Comparison of ENCODE assay signal across 26 cellular contexts in genomic region chr15:39145854-39146253, GRCh38.
DNase-seq lines count a peak whose midpoint lies in the region; ATAC-seq, FAIRE-seq and TF ChIP-seq lines count a peak whose summit lies in the region.
"Had no signal": no experiment of that assay in that cellular context is flagged by ENCODE, and none has a peak within 500 bp of the region (broad histone marks: within the 10 kb centered on the region; RNA-seq: fewer than 3 reads in every experiment).

No MANE protein-coding gene starts in this region.

- H3K27ac ChIP-seq in PC-3 (ENCODE audit: low read length) (no peak overlapping the region; the same call in 1 of the 2 replicates), endothelial cell of umbilical vein (ENCODE audit: insufficient read depth, low read depth, low read length) (no peak overlapping the region), OCI-LY7 (ENCODE audit: low read depth, low read length, poor library complexity, severe bottlenecking) (no peak overlapping the region)
- H3K27ac ChIP-seq: coronary artery, gastrocnemius medialis, spleen, tibial artery had no signal

- peaks cover 44% of the 10 kb centered on the region for H3K4me1 Mint-ChIP-seq in osteocyte (ENCODE audit: unreplicated experiment)
- no peaks in the 10 kb centered on the region for H3K4me1 Mint-ChIP-seq in natural killer cell

- H3K36me3 ChIP-seq in PC-3 (ENCODE audit: low read depth, low read length) (no peaks in the 10 kb centered on the region), endothelial cell of umbilical vein (ENCODE audit: control insufficient read depth in 2 of 2, extremely low read depth in 1 of 2, insufficient read depth in 2 of 2, low read length in 2 of 2) (no peaks in the 10 kb centered on the region), OCI-LY7 (ENCODE audit: insufficient read depth, low read length) (no peaks in the 10 kb centered on the region)
- H3K36me3 ChIP-seq: gastrocnemius medialis, MG63, spleen, tibial artery had no signal

- H3K4me2 ChIP-seq in PC-3 (ENCODE audit: low read length): peak overlapping the region; percentile 73
- H3K4me2 ChIP-seq in endothelial cell of umbilical vein (ENCODE audit: insufficient read depth, low read length): peak overlapping the region; percentile 68
- no peak overlapping the region for H3K4me2 ChIP-seq in OCI-LY7 (ENCODE audit: low read length)

- ATAC-seq in PC-3: peak; percentile 88
- no peak for ATAC-seq in GM21619 (IDR thresholded peaks at IDR 0.05; ENCODE audit: unreplicated experiment)
- no peak for ATAC-seq in natural killer cell
- ATAC-seq: activated CD8-positive, alpha-beta T cell treated with anti-CD3 and anti-CD28 coated beads for 36 hours; gastrocnemius medialis; Right ventricle myocardium inferior had no signal

- BruUV-seq in PC-3 (replicated peaks; lab: Mats Ljungman, UMichigan) (no TSS peak), endothelial cell of umbilical vein (replicated peaks; lab: Mats Ljungman, UMichigan) (no TSS peak), OCI-LY7 (replicated peaks; lab: Mats Ljungman, UMichigan) (no TSS peak)

- H3K4me1 ChIP-seq in PC-3 (ENCODE audit: insufficient read depth, low read length) (peaks cover 24% of the 10 kb centered on the region), endothelial cell of umbilical vein (ENCODE audit: control insufficient read depth, extremely low read depth, insufficient read depth, low read length) (peaks cover 22% of the 10 kb centered on the region), OCI-LY7 (ENCODE audit: insufficient read depth, low read length, poor library complexity, severe bottlenecking) (no peaks in the 10 kb centered on the region)
- H3K4me1 ChIP-seq: spleen had no signal

- H3K36me3 Mint-ChIP-seq in osteocyte (ENCODE audit: unreplicated experiment): peaks cover 2% of the 10 kb centered on the region
- no peaks in the 10 kb centered on the region for H3K36me3 Mint-ChIP-seq in natural killer cell

- DNase-seq in H54 (ENCODE audit: insufficient read length, low spot score) (no peak), PC-3 (peak; percentile 73), endothelial cell of umbilical vein (ENCODE audit: low read depth, low spot score) (peak; percentile 43), osteocyte (ENCODE audit: extremely low spot score, unreplicated experiment) (no peak), OCI-LY7 (ENCODE audit: low spot score) (no peak), natural killer cell (no peak)
- DNase-seq: activated CD8-positive, alpha-beta T cell treated with anti-CD3 and anti-CD28 coated beads for 36 hours; activated effector memory CD4-positive, alpha-beta T cell treated with anti-CD3 and anti-CD28 coated beads, Interleukin-2, amount 50 U/mL, for 16 hours; activated T-cell treated with anti-CD3 and anti-CD28 coated beads for 4 hours; DND-41; gastrocnemius medialis; kidney; MG63; NCI-H146; NCI-H2171; NCI-H526; spleen; stimulated activated CD4-positive, alpha-beta T cell treated with anti-CD3 and anti-CD28 coated beads, Interleukin-4, amount 100 ng/mL, for 1 hour; stimulated activated naive CD4-positive, alpha-beta T cell; SW 1271; tibial artery had no signal

- H3K4me3 ChIP-seq in PC-3 (ENCODE audit: low read length) (no peak overlapping the region), endothelial cell of umbilical vein (replicated peaks in 1 of 3; ENCODE audit: insufficient read depth in 1 of 3, low read depth in 1 of 3, low read length in 3 of 3) (no peak overlapping the region), OCI-LY7 (ENCODE audit: low read depth, low read length, poor library complexity, severe bottlenecking) (no peak overlapping the region)
- H3K4me3 ChIP-seq: coronary artery, gastrocnemius medialis, lung, MG63, spleen, tibial artery had no signal

- H3K9me1 ChIP-seq in endothelial cell of umbilical vein (replicated peaks; ENCODE audit: control insufficient read depth, extremely low read depth, insufficient read depth, low read length): no peaks in the 10 kb centered on the region

- intact Hi-C loops in PC-3 (cut with micrococcal nuclease): no loop called here
- intact Hi-C loops in endothelial cell of umbilical vein (cut with micrococcal nuclease): no loop called here
- intact Hi-C loops in OCI-LY7 (cut with micrococcal nuclease; ENCODE audit: unreplicated experiment): no loop called here
- intact Hi-C loops in natural killer cell (cut with micrococcal nuclease): no loop called here

- CTCF ChIA-PET in PC-3 (lab: Charles Lee) (no interaction called here), endothelial cell of umbilical vein (lab: Charles Lee) (interaction anchor here (1.2 to 1.7 kb wide), 2 partner anchors 435 to 611 kb away, joined by 3 to 5 read pairs; partner anchors contain the start of gene THBS1), OCI-LY7 (lab: Charles Lee; ENCODE audit: unreplicated experiment) (no interaction called here)

- H3K9me3 ChIP-seq in PC-3 (ENCODE audit: low read length): no peaks in the 10 kb centered on the region
- H3K9me3 ChIP-seq in endothelial cell of umbilical vein (replicated peaks; ENCODE audit: control insufficient read depth, insufficient read depth, low read length): no peaks in the 10 kb centered on the region
- no peaks in the 10 kb centered on the region for H3K9me3 ChIP-seq in OCI-LY7 (ENCODE audit: low read length)
- H3K9me3 ChIP-seq: gastrocnemius medialis, MG63, spleen, tibial artery had no signal

- H3K79me2 ChIP-seq in PC-3 (ENCODE audit: low read length) (no peaks in the 10 kb centered on the region), endothelial cell of umbilical vein (ENCODE audit: control insufficient read depth, insufficient read depth, low read length) (no peaks in the 10 kb centered on the region), OCI-LY7 (ENCODE audit: insufficient read depth, low read depth, low read length) (no peaks in the 10 kb centered on the region)

- H2AFZ ChIP-seq in PC-3 (ENCODE audit: low read length) (no peak overlapping the region), endothelial cell of umbilical vein (ENCODE audit: low read depth, low read length) (no peak overlapping the region), OCI-LY7 (ENCODE audit: low read length) (no peak overlapping the region)

- dilution Hi-C loops in endothelial cell of umbilical vein (cut with MboI; ENCODE audit: extremely low pct_ligation_motif_present, low sequenced_read_pairs): loop anchor here (25.0 kb wide), 1 partner anchor 309 kb away; no protein-coding TSS in a partner anchor

- H4K20me1 ChIP-seq in PC-3 (ENCODE audit: low read length) (no peaks in the 10 kb centered on the region), endothelial cell of umbilical vein (replicated peaks; ENCODE audit: control insufficient read depth, extremely low read depth, insufficient read depth, low read length) (no peaks in the 10 kb centered on the region), OCI-LY7 (ENCODE audit: insufficient read depth, low read length) (no peaks in the 10 kb centered on the region)

- H3K4me3 Mint-ChIP-seq in osteocyte (ENCODE audit: unreplicated experiment) (no peak overlapping the region), natural killer cell (no peak overlapping the region)
- H3K4me3 Mint-ChIP-seq: activated CD8-positive, alpha-beta T cell treated with anti-CD3 and anti-CD28 coated beads for 36 hours had no signal

- H3K27me3 ChIP-seq in PC-3 (ENCODE audit: low read length) (no peaks in the 10 kb centered on the region), endothelial cell of umbilical vein (ENCODE audit: control insufficient read depth in 2 of 2, insufficient read depth in 2 of 2, low read length in 2 of 2) (no peaks in the 10 kb centered on the region)
- H3K27me3 ChIP-seq: gastrocnemius medialis, MG63, spleen, tibial artery had no signal

- H3K9ac ChIP-seq in PC-3 (ENCODE audit: low read length): no peak overlapping the region
- no peak overlapping the region for H3K9ac ChIP-seq in endothelial cell of umbilical vein (replicated peaks; ENCODE audit: extremely low read depth, insufficient read depth, low read length)

- H3K9me3 Mint-ChIP-seq in osteocyte (ENCODE audit: unreplicated experiment) (no peaks in the 10 kb centered on the region), natural killer cell (no peaks in the 10 kb centered on the region)

- POLR2A ChIA-PET in PC-3 (lab: Charles Lee; ENCODE audit: unreplicated experiment) (no interaction called here), endothelial cell of umbilical vein (lab: Charles Lee) (no interaction called here), OCI-LY7 (lab: Charles Lee) (no interaction called here)

- H3K9me2 ChIP-seq in PC-3 (replicated peaks; ENCODE audit: low read length) (no peaks in the 10 kb centered on the region), OCI-LY7 (ENCODE audit: insufficient read depth, low read length) (no peaks in the 10 kb centered on the region)

- no peak for TF ChIP-seq POLR2A in H54 (IDR thresholded peaks at IDR 0.05; ENCODE audit: low read depth, low read length)
- TF ChIP-seq POLR2A in endothelial cell of umbilical vein (IDR thresholded peaks at IDR 0.05; ENCODE audit: low read depth, low read length): no peak

- no peak for TF ChIP-seq CTCF in PC-3 (conservative IDR thresholded peaks at IDR 0.05; ENCODE audit: low read depth, low read length)
- no peak for TF ChIP-seq CTCF in endothelial cell of umbilical vein (IDR thresholded peaks at IDR 0.05; ENCODE audit: extremely low read depth in 1 of 2, insufficient read depth in 1 of 2, low read depth in 1 of 2, low read length in 2 of 2)
- TF ChIP-seq CTCF in osteocyte (IDR thresholded peaks at IDR 0.05): no peak
- TF ChIP-seq CTCF in OCI-LY7 (conservative IDR thresholded peaks at IDR 0.05; ENCODE audit: low read length): no peak
- no peak for TF ChIP-seq CTCF in natural killer cell (IDR thresholded peaks at IDR 0.05)

- no peaks in the 10 kb centered on the region for H3K27me3 Mint-ChIP-seq in osteocyte (ENCODE audit: unreplicated experiment)
- H3K27me3 Mint-ChIP-seq in natural killer cell (ENCODE audit: low read depth in 2 of 2): peaks cover 0 to 12% of the 10 kb centered on the region in 2 donors

- H3F3A ChIP-seq in PC-3 (ENCODE audit: low read length, unreplicated experiment): no peaks in the 10 kb centered on the region

- H3K27ac Mint-ChIP-seq in osteocyte (ENCODE audit: unreplicated experiment) (peak overlapping the region; percentile 37), natural killer cell (no peak overlapping the region)
- H3K27ac Mint-ChIP-seq: activated CD8-positive, alpha-beta T cell treated with anti-CD3 and anti-CD28 coated beads for 36 hours had no signal

- FAIRE-seq in H54 (lab: Jason Lieb, UNC) (peak; percentile 15), endothelial cell of umbilical vein (lab: Jason Lieb, UNC) (no peak)
- FAIRE-seq: GM19239, kidney had no signal

TF ChIP-seq in endothelial cell of umbilical vein, 7 proteins besides CTCF, POLR2A, EP300 and RAD21:
- TF ChIP-seq FOS (IDR thresholded peaks at IDR 0.05; ENCODE audit: borderline replicate concordance, insufficient read depth, low read length) (peak; percentile 52), MAX (IDR thresholded peaks at IDR 0.05; ENCODE audit: insufficient read depth, insufficient read length) (no peak)
TF ChIP-seq in endothelial cell of umbilical vein: peak in this region for 1.

Comparison
In these comparisons a context has a peak if more than half of its experiments do, and no peak if none do; other contexts are left out.
1. DNase-seq: peak in PC-3 (single experiment) and endothelial cell of umbilical vein (single experiment); none in H54 (single experiment), osteocyte (single experiment), OCI-LY7 (single experiment) and natural killer cell (single experiment).